In the genomic region with DNA sequence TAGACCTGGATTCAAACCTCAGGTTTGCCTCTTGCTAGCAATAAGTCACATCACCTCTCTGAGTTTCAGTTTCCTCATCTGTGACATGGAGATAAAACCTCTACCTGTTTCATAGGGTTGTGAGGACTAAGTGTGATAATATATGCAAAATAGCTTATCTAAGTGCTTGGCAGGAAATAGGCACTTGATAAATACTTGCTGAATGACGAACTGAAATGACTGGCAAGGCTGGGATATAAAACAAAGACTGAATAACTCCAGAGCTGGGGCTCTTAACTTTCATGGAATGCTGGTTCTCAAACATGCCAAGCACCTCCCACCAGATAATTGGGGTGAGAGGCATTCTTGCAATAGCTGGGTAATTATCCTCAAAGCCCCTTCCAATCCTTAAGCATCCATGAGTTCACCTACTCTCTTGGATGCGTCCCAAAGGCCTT, we compare ENCODE assay signal across 10 cellular contexts.
A peak's percentile ranks its signal among the peaks of the same experiment; 100 is the strongest.
DNase-seq lines count a peak whose midpoint lies in the region; ATAC-seq and TF ChIP-seq lines count a peak whose summit lies in the region.
"Had no signal": no experiment of that assay in that cellular context is flagged by ENCODE, and none has a peak within 500 bp of the region (broad histone marks: within the 10 kb centered on the region; RNA-seq: fewer than 3 reads in every experiment).

No MANE protein-coding gene starts in this region.

- H3K9ac ChIP-seq in NT2/D1 (ENCODE audit: insufficient read length, low read depth), result no peak overlapping the region

- no peaks in the 10 kb centered on the region for H3K9me3 ChIP-seq in NT2/D1 (ENCODE audit: insufficient read depth, low read length)
- H3K9me3 ChIP-seq: testis had no signal

- no peak for ATAC-seq in HG03521 (IDR thresholded peaks at IDR 0.05; ENCODE audit: unreplicated experiment)
- no peak for ATAC-seq in GM18861 (IDR thresholded peaks at IDR 0.05; ENCODE audit: unreplicated experiment)

- H3K4me3 ChIP-seq in NT2/D1 (ENCODE audit: insufficient read length, low read depth) (no peak overlapping the region), epithelial cell of proximal tubule (ENCODE audit: low read depth, low read length) (no peak overlapping the region)
- H3K4me3 ChIP-seq: testis had no signal

- no peaks in the 10 kb centered on the region for H3K27me3 ChIP-seq in NT2/D1 (ENCODE audit: insufficient read depth, insufficient read length)
- H3K27me3 ChIP-seq: testis had no signal

- DNase-seq in GM04503 (ENCODE audit: low read depth) (peak; percentile 93), NT2/D1 (ENCODE audit: low read depth, low spot score) (peak; percentile 22), epithelial cell of proximal tubule (ENCODE audit: low read depth) (peak; percentile 94), pulmonary artery endothelial cell (ENCODE audit: low read depth, low spot score) (peak; percentile 58), GM19238 (ENCODE audit: insufficient read length, low spot score) (no peak), HuH-7 (ENCODE audit: low spot score) (no peak)
- DNase-seq: hypothalamus, testis had no signal

- peaks cover 3% of the 10 kb centered on the region for H3K4me1 ChIP-seq in NT2/D1 (ENCODE audit: insufficient read depth, insufficient read length)
- H3K4me1 ChIP-seq: testis had no signal

- no peaks in the 10 kb centered on the region for H3K36me3 ChIP-seq in NT2/D1 (ENCODE audit: insufficient read depth, insufficient read length, low read length)

- no peak for TF ChIP-seq CTCF in epithelial cell of proximal tubule (conservative IDR thresholded peaks at IDR 0.05; ENCODE audit: low read depth, low read length)

Comparison
In these comparisons a context has a peak if more than half of its experiments do, and no peak if none do; other contexts are left out.
1. DNase-seq: peak in GM04503 (single experiment), NT2/D1 (single experiment), epithelial cell of proximal tubule (single experiment) and pulmonary artery endothelial cell (single experiment); none in GM19238 (single experiment) and HuH-7 (single experiment).